In the genomic region with DNA sequence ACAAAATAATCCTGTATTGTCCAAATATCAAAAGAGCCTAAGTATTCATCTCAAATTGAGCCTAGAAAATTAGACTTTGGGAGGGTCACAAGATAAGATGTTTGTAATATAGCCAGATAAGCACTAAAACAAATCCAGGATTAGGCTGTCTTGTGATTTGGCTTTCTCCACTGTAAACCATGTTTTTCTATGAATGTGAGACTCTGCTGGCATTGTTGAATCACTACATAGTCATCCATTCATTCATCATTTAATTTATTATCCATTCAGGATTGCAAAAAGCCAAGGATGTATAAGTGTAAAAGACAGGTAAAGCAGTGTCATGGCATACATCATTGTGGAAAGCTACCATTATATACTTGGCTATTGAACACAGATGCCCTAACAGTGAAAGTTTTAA, we compare ENCODE assay signal across 21 cellular contexts.
"Had no signal": no experiment of that assay in that cellular context is flagged by ENCODE, and none has a peak within 500 bp of the region (broad histone marks: within the 10 kb centered on the region; RNA-seq: fewer than 3 reads in every experiment).

No MANE protein-coding gene starts in this region.

- H3K27ac Mint-ChIP-seq: naive B cell; nephron progenitor cell; stimulated activated naive B cell treated with anti-CD40 and anti-IgM and Interleukin-4, amounts not matched to agents 10 μg/mL and 1 μg/mL and 100 μg/mL, for 72 hours; stimulated activated naive CD8-positive, alpha-beta T cell treated with anti-CD3 and anti-CD28 coated beads, Interleukin-15, amount 100 ng/mL, for 72 hours had no signal

- H3K27me3 ChIP-seq: dorsolateral prefrontal cortex, esophagus muscularis mucosa, hepatocyte, right atrium auricular region, sigmoid colon, testis, tibial nerve, upper lobe of right lung, vagina had no signal

- H3K9me3 ChIP-seq: esophagus muscularis mucosa, right atrium auricular region, sigmoid colon, testis, tibial nerve, upper lobe of right lung, vagina had no signal

- H3K36me3 ChIP-seq: esophagus muscularis mucosa, right atrium auricular region, sigmoid colon, tibial nerve, upper lobe of right lung, vagina had no signal

- H3K4me2 ChIP-seq: hepatocyte had no signal

- H2AFZ ChIP-seq: hepatocyte had no signal

- H3K4me3 Mint-ChIP-seq: naive B cell; nephron progenitor cell; stimulated activated naive B cell treated with anti-CD40 and anti-IgM and Interleukin-4, amounts not matched to agents 10 μg/mL and 1 μg/mL and 100 μg/mL, for 72 hours; stimulated activated naive CD8-positive, alpha-beta T cell treated with anti-CD3 and anti-CD28 coated beads, Interleukin-15, amount 100 ng/mL, for 72 hours had no signal

- ATAC-seq: stimulated activated naive B cell treated with anti-CD40 and anti-IgM and Interleukin-4, amounts not matched to agents 10 μg/mL and 1 μg/mL and 100 μg/mL, for 72 hours; stimulated activated naive CD8-positive, alpha-beta T cell treated with anti-CD3 and anti-CD28 coated beads, Interleukin-15, amount 100 ng/mL, for 72 hours; upper lobe of right lung had no signal

- H3K27ac ChIP-seq: dorsolateral prefrontal cortex, esophagus muscularis mucosa, hepatocyte, right atrium auricular region, sigmoid colon, skin epidermis, testis, tibial nerve, upper lobe of right lung, vagina had no signal

- H3K4me3 ChIP-seq: dorsolateral prefrontal cortex, esophagus muscularis mucosa, hepatocyte, right atrium auricular region, sigmoid colon, skin epidermis, testis, tibial nerve, upper lobe of right lung, vagina had no signal

- H3K79me2 ChIP-seq: hepatocyte had no signal

- H3K4me1 ChIP-seq: esophagus muscularis mucosa, sigmoid colon, testis, tibial nerve, upper lobe of right lung, vagina had no signal

- DNase-seq: cortex of kidney; dorsolateral prefrontal cortex; effector CD8-positive, alpha-beta T cell; head of caudate nucleus; mesendoderm; naive B cell; nephron progenitor cell; posterior cingulate gyrus; sigmoid colon; stimulated activated CD4-positive, alpha-beta T cell treated with anti-CD3 and anti-CD28 coated beads, Interleukin-2, amount 100 ng/mL, for 24 hours; stimulated activated CD4-positive, alpha-beta T cell treated with anti-CD3 and anti-CD28 coated beads, Interleukin-4, amount 100 ng/mL, for 4 hours; stimulated activated naive B cell treated with anti-CD40 and anti-IgM and Interleukin-4, amounts not matched to agents 10 μg/mL and 1 μg/mL and 100 μg/mL, for 72 hours; stimulated activated naive CD8-positive, alpha-beta T cell treated with anti-CD3 and anti-CD28 coated beads, Interleukin-15, amount 100 ng/mL, for 72 hours; testis; upper lobe of right lung had no signal

- H3K27me3 Mint-ChIP-seq: stimulated activated naive B cell treated with anti-CD40 and anti-IgM and Interleukin-4, amounts not matched to agents 10 μg/mL and 1 μg/mL and 100 μg/mL, for 72 hours; stimulated activated naive CD8-positive, alpha-beta T cell treated with anti-CD3 and anti-CD28 coated beads, Interleukin-15, amount 100 ng/mL, for 72 hours had no signal

- H3K9me3 Mint-ChIP-seq: nephron progenitor cell had no signal

- H3K36me3 Mint-ChIP-seq: naive B cell; stimulated activated naive B cell treated with anti-CD40 and anti-IgM and Interleukin-4, amounts not matched to agents 10 μg/mL and 1 μg/mL and 100 μg/mL, for 72 hours had no signal

- H3K4me1 Mint-ChIP-seq: naive B cell; nephron progenitor cell; stimulated activated naive B cell treated with anti-CD40 and anti-IgM and Interleukin-4, amounts not matched to agents 10 μg/mL and 1 μg/mL and 100 μg/mL, for 72 hours; stimulated activated naive CD8-positive, alpha-beta T cell treated with anti-CD3 and anti-CD28 coated beads, Interleukin-15, amount 100 ng/mL, for 72 hours had no signal
